ENCODE assay signal across 4 cellular contexts in the genomic region with DNA sequence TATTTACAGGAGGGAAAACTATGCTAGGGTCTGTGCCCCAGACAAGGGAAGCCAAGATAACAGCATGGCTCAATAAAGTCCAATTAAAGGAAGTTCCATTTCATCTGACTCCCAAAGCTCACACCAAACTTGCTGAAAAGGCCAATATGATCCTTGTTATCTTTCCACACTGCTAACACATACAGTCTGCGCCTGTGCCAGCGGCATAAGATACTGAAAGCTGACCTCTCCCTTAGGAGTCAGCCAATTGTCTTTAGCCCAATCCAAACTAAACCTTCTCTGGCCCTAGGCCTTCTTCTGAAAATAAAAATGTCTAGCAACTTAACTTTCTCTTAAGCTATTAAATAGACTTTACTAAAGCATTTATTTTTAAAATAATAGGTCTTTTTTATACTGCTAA.
"Had no signal": no experiment of that assay in that cellular context is flagged by ENCODE, and none has a peak within 500 bp of the region (broad histone marks: within the 10 kb centered on the region; RNA-seq: fewer than 3 reads in every experiment).

No MANE protein-coding gene starts in this region.

- H3K4me3 ChIP-seq: K562 had no signal

- DNase-seq: IMR-90 had no signal

- H3K27ac ChIP-seq: HL-60 had no signal

- ATAC-seq: HepG2, K562 had no signal
